Comparison of ENCODE assay signal across 11 cellular contexts in the genomic region with DNA sequence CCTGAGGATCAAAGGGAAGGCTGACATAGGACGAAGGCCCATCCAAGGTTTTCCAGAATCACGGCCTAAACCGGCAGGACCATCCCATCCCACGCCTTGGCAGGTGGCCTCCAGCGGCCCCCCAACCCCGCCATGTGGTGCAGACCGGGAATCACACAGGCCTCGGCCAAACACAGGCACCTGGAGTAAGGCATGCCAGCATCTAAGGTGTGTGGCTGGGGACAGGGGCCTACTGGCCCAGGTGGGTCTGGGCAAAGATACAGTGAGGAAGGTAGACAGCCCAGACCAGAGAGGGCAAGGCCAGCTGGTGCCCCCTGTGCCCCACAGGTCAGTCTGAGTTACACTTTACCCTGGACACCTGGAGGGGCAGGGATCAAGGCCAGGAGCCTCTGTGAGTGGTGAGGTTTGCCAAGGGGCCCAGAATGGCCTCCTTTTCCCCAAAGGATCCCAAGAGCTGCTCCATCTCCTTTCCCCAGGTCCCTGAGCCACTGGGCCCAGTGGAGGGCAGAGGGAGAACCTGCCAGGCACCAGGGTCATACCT. TPM values are rescaled to one million over a fixed set of nuclear protein-coding genes. Genes with fewer than 3 reads are reported as not detected.
"Had no signal": no experiment of that assay in that cellular context is flagged by ENCODE, and none has a peak within 500 bp of the region (broad histone marks: within the 10 kb centered on the region; RNA-seq: fewer than 3 reads in every experiment).

No MANE protein-coding gene starts in this region.

- H2AFZ ChIP-seq: GM23248 had no signal

- FAIRE-seq: HTR-8/SVneo, K562 had no signal

- H3K4me3 ChIP-seq: GM23248, HAP-1, K562 had no signal

- H3K4me1 ChIP-seq: HAP-1 had no signal

- DNase-seq: GM23248, GOT3, H7, HFFc6, KG1 had no signal

- H3K9ac ChIP-seq: GM23248 had no signal

- H3K27ac ChIP-seq: GM23248 had no signal

- H3K9me3 ChIP-seq: HAP-1 had no signal

- ATAC-seq: HCT116, K562 had no signal

- H3K36me3 ChIP-seq: HAP-1 had no signal

RNA-seq across cellular contexts. Expression of a gene that starts 12.7 kb away (rescaled TPM):
- total RNA-seq: GM23248, H4, HFFc6, HT-29, K562 had no signal
- polyA plus RNA-seq: GM23248, K562 had no signal
